In genomic region chr2:91442246-91442905, GRCh38 we compare ENCODE assay signal across 11 cellular contexts.
DNase-seq lines count a peak whose midpoint lies in the region; ATAC-seq and TF ChIP-seq lines count a peak whose summit lies in the region.
"Had no signal": no experiment of that assay in that cellular context is flagged by ENCODE, and none has a peak within 500 bp of the region (broad histone marks: within the 10 kb centered on the region; RNA-seq: fewer than 3 reads in every experiment).

No MANE protein-coding gene starts in this region.

- H3K4me1 ChIP-seq in adipocyte (ENCODE audit: control insufficient read depth, insufficient read depth, low read length): no peaks in the 10 kb centered on the region
- H3K4me1 ChIP-seq in thoracic aorta (ENCODE audit: control insufficient read depth in 1 of 2, low read depth in 2 of 2): peaks cover 13 to 14% of the 10 kb centered on the region in 2 donors

- POLR2A ChIA-PET in activated CD4-positive, alpha-beta memory T cell treated with anti-CD3 and anti-CD28 coated beads for 36 hours (lab: Charles Lee): no interaction called here
- POLR2A ChIA-PET in activated CD4-positive, alpha-beta memory T cell treated with anti-CD3 and anti-CD28 coated beads, Interleukin-2, amount 10 ng/mL, durations not matched to agents 7 days and 5 days (lab: Charles Lee): no interaction called here

- no peak for TF ChIP-seq CTCF in thoracic aorta (IDR thresholded peaks at IDR 0.05)

- no peak overlapping the region for H3K4me3 Mint-ChIP-seq in activated CD4-positive, alpha-beta memory T cell treated with anti-CD3 and anti-CD28 coated beads for 36 hours
- H3K4me3 Mint-ChIP-seq in activated CD4-positive, alpha-beta memory T cell treated with anti-CD3 and anti-CD28 coated beads, Interleukin-2, amount 10 ng/mL, durations not matched to agents 7 days and 5 days: no peak overlapping the region
- H3K4me3 Mint-ChIP-seq: CD4-positive, alpha-beta T cell had no signal

- no peaks in the 10 kb centered on the region for H3K9me3 ChIP-seq in adipocyte (ENCODE audit: control insufficient read depth, low read length)
- H3K9me3 ChIP-seq in thoracic aorta: no peaks in the 10 kb centered on the region
- H3K9me3 ChIP-seq: SJSA1 had no signal

- peaks cover 3% of the 10 kb centered on the region for H3K4me1 Mint-ChIP-seq in activated CD4-positive, alpha-beta memory T cell treated with anti-CD3 and anti-CD28 coated beads for 36 hours (ENCODE audit: low read depth)
- no peaks in the 10 kb centered on the region for H3K4me1 Mint-ChIP-seq in activated CD4-positive, alpha-beta memory T cell treated with anti-CD3 and anti-CD28 coated beads, Interleukin-2, amount 10 ng/mL, durations not matched to agents 7 days and 5 days

- H3K9me3 Mint-ChIP-seq in activated CD4-positive, alpha-beta memory T cell treated with anti-CD3 and anti-CD28 coated beads for 36 hours: peaks cover 5% of the 10 kb centered on the region
- H3K9me3 Mint-ChIP-seq in activated CD4-positive, alpha-beta memory T cell treated with anti-CD3 and anti-CD28 coated beads, Interleukin-2, amount 10 ng/mL, durations not matched to agents 7 days and 5 days: peaks cover 6% of the 10 kb centered on the region

- peaks cover 5% of the 10 kb centered on the region for H3K36me3 Mint-ChIP-seq in activated CD4-positive, alpha-beta memory T cell treated with anti-CD3 and anti-CD28 coated beads for 36 hours
- no peaks in the 10 kb centered on the region for H3K36me3 Mint-ChIP-seq in activated CD4-positive, alpha-beta memory T cell treated with anti-CD3 and anti-CD28 coated beads, Interleukin-2, amount 10 ng/mL, durations not matched to agents 7 days and 5 days (ENCODE audit: low read depth)

- intact Hi-C loops in activated CD4-positive, alpha-beta memory T cell treated with anti-CD3 and anti-CD28 coated beads for 36 hours (cut with micrococcal nuclease): no loop called here

- H3K9ac ChIP-seq in adipocyte (ENCODE audit: low read length): no peak overlapping the region

- H3K27ac Mint-ChIP-seq in activated CD4-positive, alpha-beta memory T cell treated with anti-CD3 and anti-CD28 coated beads for 36 hours: no peak overlapping the region
- H3K27ac Mint-ChIP-seq in activated CD4-positive, alpha-beta memory T cell treated with anti-CD3 and anti-CD28 coated beads, Interleukin-2, amount 10 ng/mL, durations not matched to agents 7 days and 5 days: no peak overlapping the region
- H3K27ac Mint-ChIP-seq: CD4-positive, alpha-beta T cell had no signal

- H3K27me3 Mint-ChIP-seq in activated CD4-positive, alpha-beta memory T cell treated with anti-CD3 and anti-CD28 coated beads for 36 hours: peaks cover 14% of the 10 kb centered on the region
- H3K27me3 Mint-ChIP-seq in activated CD4-positive, alpha-beta memory T cell treated with anti-CD3 and anti-CD28 coated beads, Interleukin-2, amount 10 ng/mL, durations not matched to agents 7 days and 5 days: peaks cover 10% of the 10 kb centered on the region

- peaks cover 3% of the 10 kb centered on the region for H3K27me3 ChIP-seq in adipocyte (replicated peaks; ENCODE audit: control insufficient read depth, insufficient read depth, low read length)
- H3K27me3 ChIP-seq in thoracic aorta (replicated peaks; ENCODE audit: insufficient read depth): peaks cover 17% of the 10 kb centered on the region

- H3K4me3 ChIP-seq in adipocyte (ENCODE audit: low read length): peak overlapping the region; percentile 70
- H3K4me3 ChIP-seq in thoracic aorta: peak overlapping the region; percentile 74
- H3K4me3 ChIP-seq: SJSA1 had no signal

- no peak for ATAC-seq in thoracic aorta (ENCODE audit: insufficient number of reproducible peaks, low FRiP score, low read depth)
- ATAC-seq in HG03571 (IDR thresholded peaks at IDR 0.05; ENCODE audit: unreplicated experiment): no peak

- no peaks in the 10 kb centered on the region for H3K36me3 ChIP-seq in adipocyte (ENCODE audit: control insufficient read depth, insufficient read depth, low read length, severe bottlenecking)
- no peaks in the 10 kb centered on the region for H3K36me3 ChIP-seq in thoracic aorta
- H3K36me3 ChIP-seq: SJSA1 had no signal

- peak; percentile 11 for DNase-seq in activated CD4-positive, alpha-beta memory T cell treated with anti-CD3 and anti-CD28 coated beads for 36 hours
- DNase-seq in activated CD4-positive, alpha-beta memory T cell treated with anti-CD3 and anti-CD28 coated beads, Interleukin-2, amount 10 ng/mL, durations not matched to agents 7 days and 5 days: no peak
- DNase-seq in adipocyte (ENCODE audit: low read depth) (peak; percentile 8), iPS-NIHi11 (ENCODE audit: low spot score) (peak; percentile 26), thoracic aorta (ENCODE audit: low spot score) (no peak), dermis blood vessel endothelial cell (no peak), T1000 (lab: John Stamatoyannopoulos, UW) (no peak)
- DNase-seq: HCEC 1CT had no signal

- CTCF ChIA-PET in activated CD4-positive, alpha-beta memory T cell treated with anti-CD3 and anti-CD28 coated beads for 36 hours (lab: Charles Lee): no interaction called here
- CTCF ChIA-PET in activated CD4-positive, alpha-beta memory T cell treated with anti-CD3 and anti-CD28 coated beads, Interleukin-2, amount 10 ng/mL, durations not matched to agents 7 days and 5 days (lab: Charles Lee): no interaction called here

- no peak overlapping the region for H3K27ac ChIP-seq in thoracic aorta
- H3K27ac ChIP-seq: SJSA1 had no signal

Comparison
In these comparisons a context has a peak if more than half of its experiments do, and no peak if none do; other contexts are left out.
1. DNase-seq: peak in activated CD4-positive, alpha-beta memory T cell treated with anti-CD3 and anti-CD28 coated beads for 36 hours (single experiment), adipocyte (single experiment) and iPS-NIHi11 (single experiment); none in activated CD4-positive, alpha-beta memory T cell treated with anti-CD3 and anti-CD28 coated beads, Interleukin-2, amount 10 ng/mL, durations not matched to agents 7 days and 5 days (single experiment), thoracic aorta (single experiment), dermis blood vessel endothelial cell (single experiment) and T1000 (single experiment).